ENCODE assay signal across 1 cellular context in genomic region chr1:9596419-9597123, GRCh38.
TF ChIP-seq lines count a peak whose summit lies in the region.

No MANE protein-coding gene starts in this region.

TF ChIP-seq in HCT116, 20 proteins besides CTCF, POLR2A, EP300 and RAD21 (continued from another document):
- TF ChIP-seq REST (IDR thresholded peaks at IDR 0.05; ENCODE audit: low read depth) (no peak), SRF (IDR thresholded peaks at IDR 0.05; ENCODE audit: low read depth) (no peak), CEBPB (IDR thresholded peaks at IDR 0.05; ENCODE audit: low read depth) (no peak)
